In genomic region chr2:105952131-105952530, GRCh38 we compare ENCODE assay signal across 1 cellular context.
TF ChIP-seq lines count a peak whose summit lies in the region.

No MANE protein-coding gene starts in this region.

TF ChIP-seq in IMR-90, 13 proteins besides CTCF, POLR2A, EP300 and RAD21:
- TF ChIP-seq RFX5 (IDR thresholded peaks at IDR 0.05; ENCODE audit: low read depth, low read length) (no peak), FOS (IDR thresholded peaks at IDR 0.05; ENCODE audit: low read depth, low read length) (no peak), MAZ (IDR thresholded peaks at IDR 0.05; ENCODE audit: borderline replicate concordance, low read depth, low read length) (no peak), MAFK (IDR thresholded peaks at IDR 0.05; ENCODE audit: low read depth, low read length) (no peak), CEBPB (IDR thresholded peaks at IDR 0.05; ENCODE audit: low read depth, low read length) (no peak), RCOR1 (IDR thresholded peaks at IDR 0.05; ENCODE audit: insufficient replicate concordance, low read length) (no peak), BHLHE40 (IDR thresholded peaks at IDR 0.05; ENCODE audit: low read depth, low read length) (no peak), MXI1 (IDR thresholded peaks at IDR 0.05; ENCODE audit: borderline replicate concordance, low read depth, low read length) (no peak), NFE2L2 (IDR thresholded peaks at IDR 0.05; ENCODE audit: low read depth, low read length) (no peak), SMC3 (IDR thresholded peaks at IDR 0.05; ENCODE audit: low read depth, low read length) (no peak)
- TF ChIP-seq, protein P1, sequence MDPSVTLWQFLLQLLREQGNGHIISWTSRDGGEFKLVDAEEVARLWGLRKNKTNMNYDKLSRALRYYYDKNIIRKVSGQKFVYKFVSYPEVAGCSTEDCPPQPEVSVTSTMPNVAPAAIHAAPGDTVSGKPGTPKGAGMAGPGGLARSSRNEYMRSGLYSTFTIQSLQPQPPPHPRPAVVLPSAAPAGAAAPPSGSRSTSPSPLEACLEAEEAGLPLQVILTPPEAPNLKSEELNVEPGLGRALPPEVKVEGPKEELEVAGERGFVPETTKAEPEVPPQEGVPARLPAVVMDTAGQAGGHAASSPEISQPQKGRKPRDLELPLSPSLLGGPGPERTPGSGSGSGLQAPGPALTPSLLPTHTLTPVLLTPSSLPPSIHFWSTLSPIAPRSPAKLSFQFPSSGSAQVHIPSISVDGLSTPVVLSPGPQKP (IDR thresholded peaks at IDR 0.05; ENCODE audit: borderline replicate concordance, low read depth, low read length) = no peak
- TF ChIP-seq, protein P2, sequence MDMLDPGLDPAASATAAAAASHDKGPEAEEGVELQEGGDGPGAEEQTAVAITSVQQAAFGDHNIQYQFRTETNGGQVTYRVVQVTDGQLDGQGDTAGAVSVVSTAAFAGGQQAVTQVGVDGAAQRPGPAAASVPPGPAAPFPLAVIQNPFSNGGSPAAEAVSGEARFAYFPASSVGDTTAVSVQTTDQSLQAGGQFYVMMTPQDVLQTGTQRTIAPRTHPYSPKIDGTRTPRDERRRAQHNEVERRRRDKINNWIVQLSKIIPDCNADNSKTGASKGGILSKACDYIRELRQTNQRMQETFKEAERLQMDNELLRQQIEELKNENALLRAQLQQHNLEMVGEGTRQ (IDR thresholded peaks at IDR 0.05; ENCODE audit: low read depth, low read length) = no peak
